19 cellular contexts compared by ENCODE assay signal in genomic region chr5:154237946-154238345, GRCh38.
"Had no signal": no experiment of that assay in that cellular context is flagged by ENCODE, and none has a peak within 500 bp of the region (broad histone marks: within the 10 kb centered on the region; RNA-seq: fewer than 3 reads in every experiment).

No MANE protein-coding gene starts in this region.

- DNase-seq: activated CD4-positive, CD25-positive, alpha-beta regulatory T cell treated with anti-CD3 and anti-CD28 coated beads, Interleukin-2, amount 50 U/mL, for 72 hours; activated effector memory CD4-positive, alpha-beta T cell treated with Interleukin-2 at 50 U/mL for 16 hours; activated naive CD4-positive, alpha-beta T cell treated with anti-CD3 and anti-CD28 coated beads, Interleukin-2, amount 50 U/mL, for 16 hours; activated T-cell treated with anti-CD3 and anti-CD28 coated beads, Interleukin-2, amount 50 U/mL, for 24 hours; dorsolateral prefrontal cortex; endodermal cell; erythroblast; left lung; mammary epithelial cell; naive B cell; stimulated activated CD4-positive, alpha-beta T cell treated with anti-CD3 and anti-CD28 coated beads, Interleukin-12 subunit alpha, Interleukin-12 subunit beta, amount 100 ng/mL, for 4 hours; stimulated activated CD4-positive, alpha-beta T cell treated with anti-CD3 and anti-CD28 coated beads, Interleukin-2, amount 100 ng/mL, for 24 hours; T1000; thyroid gland had no signal

- FAIRE-seq: keratinocyte, urothelium cell line had no signal

- H3K4me3 ChIP-seq: dorsolateral prefrontal cortex, gastroesophageal sphincter, hepatocyte, left lung, thyroid gland had no signal

- H3K27ac ChIP-seq: dorsolateral prefrontal cortex, hepatocyte, left lung, parathyroid adenoma, thyroid gland had no signal

- H3K36me3 ChIP-seq: gastroesophageal sphincter, left lung, thyroid gland had no signal

- H3K9me3 ChIP-seq: gastroesophageal sphincter, left lung, thyroid gland had no signal

- H3K27me3 ChIP-seq: dorsolateral prefrontal cortex, gastroesophageal sphincter, hepatocyte, left lung, thyroid gland had no signal
